Comparison of ENCODE assay signal across 8 cellular contexts in genomic region chr14:99946652-99947489, GRCh38.
DNase-seq lines count a peak whose midpoint lies in the region; ATAC-seq and TF ChIP-seq lines count a peak whose summit lies in the region.

No MANE protein-coding gene starts in this region.

- ATAC-seq in HG03565 (IDR thresholded peaks at IDR 0.05; ENCODE audit: unreplicated experiment), result no peak

- H3K4me3 ChIP-seq in GM06990 (replicated peaks; ENCODE audit: low read depth, low read length), result no peak overlapping the region; the same call in 1 of the 2 replicates
- no peak overlapping the region for H3K4me3 ChIP-seq in HFF-Myc (replicated peaks; ENCODE audit: low read depth, low read length)
- no peak overlapping the region for H3K4me3 ChIP-seq in fibroblast of pulmonary artery (replicated peaks; ENCODE audit: low read depth, low read length)

- no peaks in the 10 kb centered on the region for H3K27me3 ChIP-seq in GM06990 (replicated peaks; ENCODE audit: control insufficient read depth, insufficient read depth, low read length)

- H3K36me3 ChIP-seq in GM06990 (ENCODE audit: control insufficient read depth, insufficient read depth, low read length), result no peaks in the 10 kb centered on the region

- DNase-seq in GM06990 (ENCODE audit: extremely low read depth, insufficient read length), result peak; percentile 50
- no peak for DNase-seq in HFF-Myc (ENCODE audit: extremely low read depth, low read depth)
- peak; percentile 64 for DNase-seq in NCI-H2227 (lab: John Stamatoyannopoulos, UW; ENCODE audit: unreplicated experiment)
- peak; percentile 33 for DNase-seq in activated T-cell treated with anti-CD3 and anti-CD28 coated beads for 24 hours (ENCODE audit: low read depth)
- DNase-seq in fibroblast of pulmonary artery (ENCODE audit: low read depth), result no peak
- peak; percentile 86 for DNase-seq in posterior vena cava (ENCODE audit: low spot score)
- DNase-seq in OCI-M2 (lab: John Stamatoyannopoulos, UW; ENCODE audit: unreplicated experiment), result no peak

- intact Hi-C loops in posterior vena cava (cut with DNase I), result no loop called here

- TF ChIP-seq CTCF in GM06990 (IDR thresholded peaks at IDR 0.05; ENCODE audit: insufficient read depth, low read length, poor library complexity, severe bottlenecking), result peak; percentile 97
- TF ChIP-seq CTCF in HFF-Myc (IDR thresholded peaks at IDR 0.05; ENCODE audit: low read depth, low read length, missing control alignments), result peak; percentile 98
- peak; percentile 87 for TF ChIP-seq CTCF in fibroblast of pulmonary artery (IDR thresholded peaks at IDR 0.05; ENCODE audit: low read length, missing control alignments)

Comparison
In these comparisons a context has a peak if more than half of its experiments do, and no peak if none do; other contexts are left out.
1. DNase-seq: peak in GM06990 (single experiment), NCI-H2227 (single experiment), activated T-cell treated with anti-CD3 and anti-CD28 coated beads for 24 hours (single experiment) and posterior vena cava (single experiment); none in HFF-Myc (single experiment), fibroblast of pulmonary artery (single experiment) and OCI-M2 (single experiment).
2. Peak in every context shown above with its lines, with median percentiles within 50 percentile points of each other: CTCF ChIP-seq.